Comparison of ENCODE assay signal across 8 cellular contexts in genomic region chr19:12034610-12035009, GRCh38. TPM values are rescaled to one million over a fixed set of nuclear protein-coding genes. Genes with fewer than 3 reads are reported as not detected.
DNase-seq lines count a peak whose midpoint lies in the region; ATAC-seq, FAIRE-seq and TF ChIP-seq lines count a peak whose summit lies in the region.

No MANE protein-coding gene starts in this region.

- peak overlapping the region; percentile 9 for H3K4me3 Mint-ChIP-seq in activated CD4-positive, alpha-beta T cell treated with anti-CD3 and anti-CD28 coated beads, Interleukin-2, amount 10 ng/mL, durations not matched to agents 7 days and 5 days
- H3K4me3 Mint-ChIP-seq in astrocyte (ENCODE audit: unreplicated experiment), result no peak overlapping the region

- H3K27ac ChIP-seq in astrocyte (ENCODE audit: low read depth, low read length) (no peak overlapping the region), testis (peak overlapping the region; percentile 90 to 93)

- no peaks in the 10 kb centered on the region for H3K9me3 ChIP-seq in astrocyte (ENCODE audit: insufficient read depth, low read depth, low read length)
- H3K9me3 ChIP-seq in testis, result no peaks in the 10 kb centered on the region

- H3K27me3 Mint-ChIP-seq in activated CD4-positive, alpha-beta T cell treated with anti-CD3 and anti-CD28 coated beads, Interleukin-2, amount 10 ng/mL, durations not matched to agents 7 days and 5 days, result no peaks in the 10 kb centered on the region
- H3K27me3 Mint-ChIP-seq in astrocyte (ENCODE audit: low read depth, unreplicated experiment), result no peaks in the 10 kb centered on the region

- H4K20me1 ChIP-seq in astrocyte (ENCODE audit: insufficient read depth, low read length), result no peaks in the 10 kb centered on the region

- TF ChIP-seq CTCF in astrocyte (IDR thresholded peaks at IDR 0.05; ENCODE audit: insufficient read depth, low read depth, low read length) (no peak), testis (IDR thresholded peaks at IDR 0.05) (no peak)

- H3K4me3 ChIP-seq in astrocyte (ENCODE audit: insufficient read depth, low read depth, low read length) (peak overlapping the region; percentile 70), testis (peak overlapping the region; percentile 85 to 91)

- no peak for TF ChIP-seq POLR2A in testis (IDR thresholded peaks at IDR 0.05)

- WGBS in testis, 2 donors, result 14 to 22% methylated on average over 7 of the region's 7 CpGs

- H3K27ac Mint-ChIP-seq in activated CD4-positive, alpha-beta T cell treated with anti-CD3 and anti-CD28 coated beads, Interleukin-2, amount 10 ng/mL, durations not matched to agents 7 days and 5 days, result peak overlapping the region; percentile 21
- H3K27ac Mint-ChIP-seq in astrocyte (ENCODE audit: unreplicated experiment), result no peak overlapping the region

- no peak for DNase-seq in activated CD4-positive, alpha-beta T cell treated with anti-CD3 and anti-CD28 coated beads, Interleukin-2, amount 10 ng/mL, durations not matched to agents 7 days and 5 days
- no peak for DNase-seq in activated CD4-positive, alpha-beta T cell treated with anti-CD3 and anti-CD28 coated beads for 4 hours
- no peak for DNase-seq in astrocyte (ENCODE audit: low read depth)
- peak; percentile 55 for DNase-seq in left kidney (ENCODE audit: low read depth, low spot score)
- DNase-seq in testis, result no peak
- no peak for DNase-seq in NCI-H1092 treated with DMSO at 0.1 percent for 48 hours (lab: John Stamatoyannopoulos, UW)

- H3K36me3 Mint-ChIP-seq in activated CD4-positive, alpha-beta T cell treated with anti-CD3 and anti-CD28 coated beads, Interleukin-2, amount 10 ng/mL, durations not matched to agents 7 days and 5 days (ENCODE audit: low read depth), result peaks cover 15% of the 10 kb centered on the region
- no peaks in the 10 kb centered on the region for H3K36me3 Mint-ChIP-seq in astrocyte (ENCODE audit: low read depth, unreplicated experiment)

- H3K4me1 ChIP-seq in astrocyte (ENCODE audit: insufficient read depth, low read length) (no peaks in the 10 kb centered on the region), testis (peaks cover 7% of the 10 kb centered on the region)

- H3K9ac ChIP-seq in astrocyte (ENCODE audit: low read length), result peak overlapping the region; percentile 95

- H3K27me3 ChIP-seq in astrocyte (ENCODE audit: insufficient read depth, low read length) (no peaks in the 10 kb centered on the region), testis (no peaks in the 10 kb centered on the region)

- H3K36me3 ChIP-seq in astrocyte (ENCODE audit: insufficient read depth, low read length), result no peaks in the 10 kb centered on the region
- H3K36me3 ChIP-seq in testis (ENCODE audit: low read depth, missing control alignments), result no peaks in the 10 kb centered on the region

- intact Hi-C loops in testis (cut with DNase I; ENCODE audit: low total_unique reads), result no loop called here

- H3K4me1 Mint-ChIP-seq in activated CD4-positive, alpha-beta T cell treated with anti-CD3 and anti-CD28 coated beads, Interleukin-2, amount 10 ng/mL, durations not matched to agents 7 days and 5 days, result peaks cover 10% of the 10 kb centered on the region
- H3K4me1 Mint-ChIP-seq in astrocyte (ENCODE audit: low read depth, unreplicated experiment), result no peaks in the 10 kb centered on the region

- POLR2A ChIA-PET in activated CD4-positive, alpha-beta T cell treated with anti-CD3 and anti-CD28 coated beads, Interleukin-2, amount 10 ng/mL, durations not matched to agents 7 days and 5 days (lab: Charles Lee), result no interaction called here

- peaks cover 4% of the 10 kb centered on the region for H3K79me2 ChIP-seq in astrocyte (ENCODE audit: insufficient read depth, low read length)

- peak overlapping the region; percentile 93 for H3K4me2 ChIP-seq in astrocyte (ENCODE audit: low read length)

- FAIRE-seq in astrocyte (lab: Jason Lieb, UNC), result no peak

- no peak for ATAC-seq in HG02763 (IDR thresholded peaks at IDR 0.05; ENCODE audit: unreplicated experiment)
- no peak for ATAC-seq in HG02973 (IDR thresholded peaks at IDR 0.05; ENCODE audit: unreplicated experiment)

- peaks cover 32% of the 10 kb centered on the region for H3K9me3 Mint-ChIP-seq in activated CD4-positive, alpha-beta T cell treated with anti-CD3 and anti-CD28 coated beads, Interleukin-2, amount 10 ng/mL, durations not matched to agents 7 days and 5 days
- peaks cover 19% of the 10 kb centered on the region for H3K9me3 Mint-ChIP-seq in astrocyte (ENCODE audit: unreplicated experiment)

- H2AFZ ChIP-seq in astrocyte (ENCODE audit: low read depth, low read length), result no peak overlapping the region

- CTCF ChIA-PET in activated CD4-positive, alpha-beta T cell treated with anti-CD3 and anti-CD28 coated beads, Interleukin-2, amount 10 ng/mL, durations not matched to agents 7 days and 5 days (lab: Charles Lee), result no interaction called here

RNA-seq across cellular contexts. Expression of gene ZNF433, which starts 0.9 kb away (rescaled TPM):
- under 1 TPM; 0.10 to 0.33 TPM for total RNA-seq in activated CD4-positive, alpha-beta T cell treated with anti-CD3 and anti-CD28 coated beads, Interleukin-2, amount 10 ng/mL, durations not matched to agents 7 days and 5 days
- not detected in 2 replicates for total RNA-seq in astrocyte
- total RNA-seq in testis, result 10 to 100 TPM; 26.1 to 43.4 TPM
- 46.6 TPM for polyA plus RNA-seq in testis (ENCODE audit: insufficient read depth, low read depth, low replicate concordance)

RNA-seq across cellular contexts. Expression of gene ZNF878, which starts 18.2 kb away (rescaled TPM):
- under 1 TPM; 0.12 to 0.52 TPM for total RNA-seq in activated CD4-positive, alpha-beta T cell treated with anti-CD3 and anti-CD28 coated beads, Interleukin-2, amount 10 ng/mL, durations not matched to agents 7 days and 5 days
- total RNA-seq in astrocyte, result not detected in 2 replicates
- 1 to 10 TPM in 1 of 2 donors, under 1 TPM in 1; 0.31 to 1.1 TPM for total RNA-seq in testis
- 0.54 TPM for polyA plus RNA-seq in testis (ENCODE audit: insufficient read depth, low read depth, low replicate concordance)

RNA-seq across cellular contexts. Expression of gene ZNF844, which starts 29.9 kb away (rescaled TPM):
- total RNA-seq in activated CD4-positive, alpha-beta T cell treated with anti-CD3 and anti-CD28 coated beads, Interleukin-2, amount 10 ng/mL, durations not matched to agents 7 days and 5 days, result 1 to 10 TPM; 3.5 to 3.6 TPM
- total RNA-seq in astrocyte (not detected in 2 replicates), testis (10 to 100 TPM; 15.7 to 18.0 TPM)
- polyA plus RNA-seq in testis (ENCODE audit: insufficient read depth, low read depth, low replicate concordance), result 10.3 TPM

Comparison
In these comparisons a context has a peak if more than half of its experiments do, and no peak if none do; other contexts are left out.
1. RNA of gene ZNF433, which starts 0.9 kb away (total RNA-seq): 26.1 to 43.4 TPM in testis; 0.10 to 0.33 TPM in activated CD4-positive, alpha-beta T cell treated with anti-CD3 and anti-CD28 coated beads, Interleukin-2, amount 10 ng/mL, durations not matched to agents 7 days and 5 days and not detected in astrocyte; every median in the first group is over 10 times any median in the second.